In genomic region chr6:42963855-42964605, GRCh38 we compare ENCODE assay signal across 8 cellular contexts. TPM values are rescaled to one million over a fixed set of nuclear protein-coding genes. Genes with fewer than 3 reads are reported as not detected.
A peak's percentile ranks its signal among the peaks of the same experiment; 100 is the strongest.
DNase-seq lines count a peak whose midpoint lies in the region; ATAC-seq, FAIRE-seq and TF ChIP-seq lines count a peak whose summit lies in the region.

No MANE protein-coding gene starts in this region.

- no peaks in the 10 kb centered on the region for H3F3A ChIP-seq in SK-N-SH (replicated peaks; ENCODE audit: insufficient read depth)

- POLR2A ChIA-PET in HEK293 (lab: Yijun Ruan, JAX) (interaction anchor here (0.7 to 2.8 kb wide), 5 partner anchors 10 to 49 kb away, joined by 3 to 11 read pairs (median 3); partner anchors contain the start of genes PEX6 and PPP2R5D), SK-N-SH (lab: Yijun Ruan, JAX) (interaction anchor here (1.8 to 2.1 kb wide), 2 partner anchors 15 kb away, joined by 4 to 8 read pairs; partner anchors contain the start of gene PEX6)

- no peak overlapping the region for H3K4me3 ChIP-seq in HEK293 (ENCODE audit: low read depth, low read length)
- no peak overlapping the region for H3K4me3 ChIP-seq in SK-N-SH (ENCODE audit: low read depth in 2 of 2, low read length in 1 of 2)
- H3K4me3 ChIP-seq in fibroblast of lung (replicated peaks in 1 of 4; ENCODE audit: control extremely low read depth in 1 of 4, insufficient read depth in 1 of 4, low read depth in 3 of 4, low read length in 4 of 4): no peak overlapping the region

- H3K9me3 ChIP-seq in HEK293 (ENCODE audit: control insufficient read depth, insufficient read depth, low read depth, low read length) (no peaks in the 10 kb centered on the region), SK-N-SH (no peaks in the 10 kb centered on the region), fibroblast of lung (ENCODE audit: control insufficient read depth, insufficient read depth, low read depth, low read length) (no peaks in the 10 kb centered on the region)

- CTCF ChIA-PET in HEK293 (lab: Yijun Ruan, JAX) (interaction anchor here (0.5 to 4.0 kb wide), 23 partner anchors 9 to 645 kb away, joined by 3 to 24 read pairs (median 3); partner anchors contain the start of genes CNPY3, CUL7, PEX6 and RRP36), SK-N-SH (lab: Yijun Ruan, JAX) (interaction anchor here (0.6 to 2.0 kb wide), 9 partner anchors 8 to 179 kb away, joined by 3 to 9 read pairs (median 4); partner anchors contain the start of genes PEX6 and PPP2R5D)

- no peak overlapping the region; the same call in 1 of the 2 replicates for H3K27ac ChIP-seq in HEK293 (ENCODE audit: extremely low read depth, low read depth, low read length)
- H3K27ac ChIP-seq in SK-N-SH (ENCODE audit: low read depth in 2 of 2, low read length in 1 of 2): no peak overlapping the region
- no peak overlapping the region for H3K27ac ChIP-seq in fibroblast of lung (ENCODE audit: insufficient read depth, low read length)

- H4K20me1 ChIP-seq in SK-N-SH (ENCODE audit: insufficient read depth) (no peaks in the 10 kb centered on the region), fibroblast of lung (ENCODE audit: control insufficient read depth, extremely low read depth, insufficient read depth, low read length) (no peaks in the 10 kb centered on the region)

- ATAC-seq in GM19328 (IDR thresholded peaks at IDR 0.05; ENCODE audit: unreplicated experiment) (no peak), HG03025 (IDR thresholded peaks at IDR 0.05; ENCODE audit: low FRiP score, unreplicated experiment) (no peak), GM18519 (IDR thresholded peaks at IDR 0.05; ENCODE audit: low FRiP score, unreplicated experiment) (no peak)

- H3K36me3 ChIP-seq in HEK293 (ENCODE audit: control insufficient read depth in 2 of 2, insufficient read depth in 1 of 2, low read length in 2 of 2) (peaks cover 0 to 47% of the 10 kb centered on the region in 2 experiments; a peak in 2 of 3 replicates), SK-N-SH (replicated peaks in 1 of 2; ENCODE audit: control insufficient read depth in 1 of 2, insufficient read depth in 2 of 2, low read length in 1 of 2) (peaks cover 0 to 34% of the 10 kb centered on the region in 2 experiments), fibroblast of lung (ENCODE audit: control insufficient read depth, insufficient read depth, low read length) (peaks cover 5% of the 10 kb centered on the region)

- H2AFZ ChIP-seq in SK-N-SH (ENCODE audit: low read depth) (no peak overlapping the region), fibroblast of lung (ENCODE audit: low read length) (no peak overlapping the region)

- no peak for FAIRE-seq in GM12891 (lab: Jason Lieb, UNC)

- 87% methylated on average over 3 of the region's 9 CpGs for WGBS in SK-N-SH (ENCODE audit: low lambda C conversion rate)

- no peak for TF ChIP-seq EP300 in SK-N-SH (IDR thresholded peaks at IDR 0.05; ENCODE audit: borderline replicate concordance in 1 of 2, low read depth in 1 of 2, low read length in 1 of 2)

- H3K27me3 ChIP-seq in SK-N-SH (ENCODE audit: insufficient read depth) (no peaks in the 10 kb centered on the region), fibroblast of lung (ENCODE audit: control insufficient read depth, insufficient read depth, low read length) (no peaks in the 10 kb centered on the region)

- TF ChIP-seq POLR2A in GM12891 (IDR thresholded peaks at IDR 0.05; ENCODE audit: low read depth, low read length): no peak

- TF ChIP-seq RAD21 in SK-N-SH (IDR thresholded peaks at IDR 0.05; ENCODE audit: low read length): peak; percentile 48

- DNase-seq in COR-L47 (lab: John Stamatoyannopoulos, UW) (peak; percentile 34), SK-N-SH (peak; percentile 75), fibroblast of lung (ENCODE audit: low read depth in 2 of 2) (peak; percentile 25 to 49), GM12891 (ENCODE audit: insufficient read length, low spot score) (no peak)

- H3K4me2 ChIP-seq in SK-N-SH (no peak overlapping the region), fibroblast of lung (ENCODE audit: extremely low read depth, insufficient read depth, low read length) (no peak overlapping the region)

- H3K4me1 ChIP-seq in HEK293 (ENCODE audit: control insufficient read depth, insufficient read depth, low read length): 0 out of 2 replicates have a peak, but pooled peaks cover 4% of the 10 kb centered on the region
- H3K4me1 ChIP-seq in SK-N-SH (ENCODE audit: control insufficient read depth in 1 of 2, insufficient read depth in 2 of 2, low read depth in 1 of 2, low read length in 1 of 2): peaks cover 0 to 7% of the 10 kb centered on the region in 2 experiments; a peak in 1 of 4 replicates
- H3K4me1 ChIP-seq in fibroblast of lung (ENCODE audit: control insufficient read depth, extremely low read depth, insufficient read depth, low read length): peaks cover 6% of the 10 kb centered on the region

- H3K79me2 ChIP-seq in SK-N-SH (ENCODE audit: insufficient read depth) (no peaks in the 10 kb centered on the region), fibroblast of lung (ENCODE audit: control insufficient read depth, insufficient read depth, low read length) (no peaks in the 10 kb centered on the region)

- H3K9ac ChIP-seq in SK-N-SH (no peak overlapping the region), fibroblast of lung (ENCODE audit: insufficient read depth, low read length) (no peak overlapping the region)

- H3K9me2 ChIP-seq in SK-N-SH: no peaks in the 10 kb centered on the region

- TF ChIP-seq CTCF in HEK293 (tag by site-specific recombination; IDR thresholded peaks at IDR 0.05) (0 out of 2 replicates have a peak, but pooled peaks have one; percentile 15), SK-N-SH (IDR thresholded peaks at IDR 0.05) (peak; percentile 42), fibroblast of lung (conservative IDR thresholded peaks at IDR 0.05 in 1 of 2, IDR thresholded peaks at IDR 0.05 in 1 of 2; ENCODE audit: low read depth in 1 of 2, low read length in 2 of 2) (peak in 1 of 2 donors; percentile 28)

TF ChIP-seq in SK-N-SH, 30 proteins besides CTCF, POLR2A, EP300 and RAD21 (continues in another document):
- no peak for TF ChIP-seq USF2 (IDR thresholded peaks at IDR 0.05; ENCODE audit: borderline replicate concordance, low read depth, low read length)
- TF ChIP-seq NRF1 (IDR thresholded peaks at IDR 0.05; ENCODE audit: low read depth, low read length): no peak

TF ChIP-seq in GM12891, 5 proteins besides CTCF, POLR2A, EP300 and RAD21:
- TF ChIP-seq TAF1 (IDR thresholded peaks at IDR 0.05; ENCODE audit: low read depth, low read length): no peak
- no peak for TF ChIP-seq PAX5 (IDR thresholded peaks at IDR 0.05; ENCODE audit: insufficient read depth, low read length, severe bottlenecking)
- TF ChIP-seq SPI1 (IDR thresholded peaks at IDR 0.05; ENCODE audit: low read depth, low read length): no peak
- no peak for TF ChIP-seq POU2F2 (IDR thresholded peaks at IDR 0.05; ENCODE audit: low read depth, low read length)
- TF ChIP-seq POLR2AphosphoS5 (IDR thresholded peaks at IDR 0.05; ENCODE audit: low read depth, low read length): no peak

RNA-seq across cellular contexts. Expression of gene GNMT, which starts 3.5 kb away (rescaled TPM):
- polyA plus RNA-seq in SK-N-SH (2012; rRNA removed) (1.4 and 2.0 TPM in 2 replicates), fibroblast of lung (0.06 and 0.12 TPM in 2 replicates)
- polyA plus RNA-seq in SK-N-SH (2012; cell fraction: cytosol; rRNA removed): 0.48 and 0.56 TPM in 2 replicates
- polyA plus RNA-seq in SK-N-SH (2012; cell fraction: nucleus; rRNA removed): 11.9 and 12.7 TPM in 2 replicates
- total RNA-seq in fibroblast of lung: not detected in 2 replicates
- 0.16 and 0.17 TPM in 2 replicates for polyA plus RNA-seq in fibroblast of lung (2012)
- polyA minus RNA-seq in fibroblast of lung (ENCODE audit: low replicate concordance): not detected in 2 replicates
- polyA plus RNA-seq in GM12891 (2012; ENCODE audit: low read depth, missing spikeins): 0.26 TPM

RNA-seq across cellular contexts. Expression of gene PEX6, which starts 15.0 kb away (rescaled TPM):
- polyA plus RNA-seq in SK-N-SH (2012; rRNA removed) (12.5 and 15.3 TPM in 2 replicates), fibroblast of lung (4.0 and 5.3 TPM in 2 replicates)
- polyA plus RNA-seq in SK-N-SH (2012; cell fraction: cytosol; rRNA removed): 5.2 and 8.4 TPM in 2 replicates
- polyA plus RNA-seq in SK-N-SH (2012; cell fraction: nucleus; rRNA removed): 57.9 and 73.6 TPM in 2 replicates
- 49.2 and 61.4 TPM in 2 replicates for total RNA-seq in fibroblast of lung
- 10.5 and 12.8 TPM in 2 replicates for polyA plus RNA-seq in fibroblast of lung (2012)
- polyA minus RNA-seq in fibroblast of lung (ENCODE audit: low replicate concordance): 15.7 and 34.8 TPM in 2 replicates
- polyA plus RNA-seq in GM12891 (2012; ENCODE audit: low read depth, missing spikeins): 6.4 TPM

RNA-seq across cellular contexts. Expression of gene PPP2R5D, which starts 20.3 kb away (rescaled TPM):
- polyA plus RNA-seq in SK-N-SH (2012; rRNA removed) (37.6 and 38.6 TPM in 2 replicates), fibroblast of lung (39.3 and 59.9 TPM in 2 replicates)
- 31.0 and 31.8 TPM in 2 replicates for polyA plus RNA-seq in SK-N-SH (2012; cell fraction: cytosol; rRNA removed)
- polyA plus RNA-seq in SK-N-SH (2012; cell fraction: nucleus; rRNA removed): 58.5 and 70.9 TPM in 2 replicates
- 20.0 and 27.1 TPM in 2 replicates for total RNA-seq in fibroblast of lung
- 33.5 and 45.6 TPM in 2 replicates for polyA plus RNA-seq in fibroblast of lung (2012)
- 84.8 and 97.0 TPM in 2 replicates for polyA minus RNA-seq in fibroblast of lung (ENCODE audit: low replicate concordance)
- 19.7 TPM for polyA plus RNA-seq in GM12891 (2012; ENCODE audit: low read depth, missing spikeins)

RNA-seq across cellular contexts. Expression of gene CNPY3, which starts 34.8 kb away (rescaled TPM):
- polyA plus RNA-seq in SK-N-SH (2012; rRNA removed) (59.2 and 77.5 TPM in 2 replicates), fibroblast of lung (30.3 and 38.8 TPM in 2 replicates)
- 50.5 and 59.8 TPM in 2 replicates for polyA plus RNA-seq in SK-N-SH (2012; cell fraction: cytosol; rRNA removed)
- polyA plus RNA-seq in SK-N-SH (2012; cell fraction: nucleus; rRNA removed): 53.7 and 63.5 TPM in 2 replicates
- total RNA-seq in fibroblast of lung: 23.9 and 30.4 TPM in 2 replicates
- polyA plus RNA-seq in fibroblast of lung (2012): 29.5 and 35.6 TPM in 2 replicates
- polyA minus RNA-seq in fibroblast of lung (ENCODE audit: low replicate concordance): 20.7 and 28.8 TPM in 2 replicates
- polyA plus RNA-seq in GM12891 (2012; ENCODE audit: low read depth, missing spikeins): 67.4 TPM

RNA-seq across cellular contexts. Expression of gene PTCRA, which starts 48.2 kb away (rescaled TPM):
- polyA plus RNA-seq in SK-N-SH (2012; rRNA removed): not detected in 2 replicates
- not detected in 2 replicates for polyA plus RNA-seq in SK-N-SH (2012; cell fraction: cytosol; rRNA removed)
- not detected in 2 replicates for polyA plus RNA-seq in SK-N-SH (2012; cell fraction: nucleus; rRNA removed)
- total RNA-seq in fibroblast of lung: not detected in 2 replicates
- not detected in 2 replicates for polyA plus RNA-seq in fibroblast of lung
- polyA plus RNA-seq in fibroblast of lung (2012): not detected in 2 replicates
- not detected in 2 replicates for polyA minus RNA-seq in fibroblast of lung (ENCODE audit: low replicate concordance)
- 1.4 TPM for polyA plus RNA-seq in GM12891 (2012; ENCODE audit: low read depth, missing spikeins)
